26 cellular contexts compared by ENCODE assay signal in the genomic region with DNA sequence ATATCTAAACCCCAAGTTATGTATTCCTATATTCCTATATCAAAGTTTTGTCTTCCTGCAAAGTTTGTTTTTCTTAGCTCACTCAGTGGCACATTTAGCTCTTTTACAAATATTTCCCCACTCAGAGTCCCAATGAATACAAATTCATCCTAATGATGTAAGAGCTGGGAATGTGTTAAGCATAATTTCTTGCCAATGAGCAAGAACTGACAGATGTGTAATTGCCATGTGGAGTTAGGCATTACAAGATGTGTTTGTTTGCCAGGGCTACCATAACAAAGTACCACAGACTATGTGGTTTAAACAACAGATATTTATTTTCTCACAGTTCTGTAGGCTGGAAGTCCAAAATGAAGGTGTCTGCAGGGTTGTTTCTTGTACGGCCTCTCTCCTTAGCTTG.
"Had no signal": no experiment of that assay in that cellular context is flagged by ENCODE, and none has a peak within 500 bp of the region (broad histone marks: within the 10 kb centered on the region; RNA-seq: fewer than 3 reads in every experiment).

No MANE protein-coding gene starts in this region.

- H3K4me1 ChIP-seq: gastrocnemius medialis, parathyroid adenoma, right lobe of liver, suprapubic skin, transverse colon, upper lobe of right lung, uterus had no signal

- H3K79me2 ChIP-seq: parathyroid adenoma had no signal

- H3K9ac ChIP-seq: neural progenitor cell, parathyroid adenoma had no signal

- FAIRE-seq: endometrium, kidney, small intestine had no signal

- H3K27ac ChIP-seq: coronary artery, gastrocnemius medialis, neural progenitor cell, parathyroid adenoma, right lobe of liver, suprapubic skin, transverse colon, upper lobe of right lung, uterus had no signal

- H3K27me3 ChIP-seq: esophagus squamous epithelium, gastrocnemius medialis, neural progenitor cell, right lobe of liver, suprapubic skin, transverse colon, upper lobe of right lung, uterus had no signal

- H3K4me2 ChIP-seq: neural progenitor cell had no signal

- DNase-seq: effector memory CD8-positive, alpha-beta T cell; erythroblast; esophagus squamous epithelium; gastrocnemius medialis; head of caudate nucleus; kidney; midbrain; naive thymus-derived CD4-positive, alpha-beta T cell; right lobe of liver; small intestine; stimulated activated CD4-positive, alpha-beta T cell treated with anti-CD3 and anti-CD28 coated beads, Interleukin-12 subunit alpha, Interleukin-12 subunit beta, amount 100 ng/mL, for 4 hours; stimulated activated CD4-positive, alpha-beta T cell treated with anti-CD3 and anti-CD28 coated beads, Interleukin-1b, Interleukin-23, amount 100 ng/mL, for 48 hours; stimulated activated CD4-positive, alpha-beta T cell treated with anti-CD3 and anti-CD28 coated beads, Interleukin-4, amount 100 ng/mL, for 1 hour; stimulated activated CD8-positive, alpha-beta memory T cell treated with anti-CD3 and anti-CD28 coated beads, Interleukin-4, amount 100 ng/mL, for 48 hours; stimulated activated naive CD4-positive, alpha-beta T cell; stimulated activated naive CD8-positive, alpha-beta T cell treated with anti-CD3 and anti-CD28 coated beads, Interleukin-15, amount 100 ng/mL, for 72 hours; transverse colon; upper lobe of right lung; uterus had no signal

- ATAC-seq: effector memory CD8-positive, alpha-beta T cell; gastrocnemius medialis; left lobe of liver; naive thymus-derived CD4-positive, alpha-beta T cell; right lobe of liver; stimulated activated naive CD8-positive, alpha-beta T cell treated with anti-CD3 and anti-CD28 coated beads, Interleukin-15, amount 100 ng/mL, for 72 hours; upper lobe of right lung had no signal

- H3K4me3 ChIP-seq: coronary artery, esophagus squamous epithelium, gastrocnemius medialis, lung, neural progenitor cell, right lobe of liver, suprapubic skin, transverse colon, upper lobe of right lung, uterus had no signal

- H3K9me3 ChIP-seq: right lobe of liver, suprapubic skin, transverse colon, upper lobe of right lung, uterus had no signal

- H3K36me3 ChIP-seq: esophagus squamous epithelium, gastrocnemius medialis, neural progenitor cell, right lobe of liver, suprapubic skin, transverse colon, upper lobe of right lung, uterus had no signal

- H2AFZ ChIP-seq: neural progenitor cell, parathyroid adenoma had no signal
